In the genomic region with DNA sequence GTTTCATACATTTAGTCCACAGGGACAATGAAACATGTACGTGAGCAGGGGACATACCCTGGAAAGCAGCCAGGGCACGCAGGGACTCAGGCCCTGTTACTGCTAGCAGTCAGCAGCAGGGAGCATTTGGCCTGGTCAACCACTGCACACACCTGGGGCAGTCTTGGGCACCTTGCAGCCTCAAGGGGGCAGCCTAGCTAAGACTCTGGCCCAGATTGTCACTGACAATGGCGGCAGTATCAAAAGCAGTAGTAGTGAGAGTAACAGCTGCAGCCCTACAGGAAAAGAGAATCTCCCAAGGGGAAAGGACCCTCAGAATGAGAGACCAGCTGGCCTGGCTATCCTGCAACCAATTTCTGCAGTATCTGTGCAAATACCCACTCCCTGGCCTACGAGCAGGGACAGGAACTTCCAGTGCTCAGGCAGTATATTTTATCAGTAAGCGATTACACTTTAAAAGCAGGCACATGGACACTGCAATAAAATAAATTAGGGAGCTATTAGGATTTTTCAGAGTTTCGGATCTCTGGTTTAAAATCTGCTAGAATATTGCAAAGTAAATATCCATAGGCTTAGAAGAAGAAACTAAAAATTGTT, we compare ENCODE assay signal across 1 cellular context.
TF ChIP-seq lines count a peak whose summit lies in the region.

No MANE protein-coding gene starts in this region.

TF ChIP-seq in HepG2, 621 proteins besides CTCF, POLR2A, EP300 and RAD21 (continued from another document):
- TF ChIP-seq, protein P1, sequence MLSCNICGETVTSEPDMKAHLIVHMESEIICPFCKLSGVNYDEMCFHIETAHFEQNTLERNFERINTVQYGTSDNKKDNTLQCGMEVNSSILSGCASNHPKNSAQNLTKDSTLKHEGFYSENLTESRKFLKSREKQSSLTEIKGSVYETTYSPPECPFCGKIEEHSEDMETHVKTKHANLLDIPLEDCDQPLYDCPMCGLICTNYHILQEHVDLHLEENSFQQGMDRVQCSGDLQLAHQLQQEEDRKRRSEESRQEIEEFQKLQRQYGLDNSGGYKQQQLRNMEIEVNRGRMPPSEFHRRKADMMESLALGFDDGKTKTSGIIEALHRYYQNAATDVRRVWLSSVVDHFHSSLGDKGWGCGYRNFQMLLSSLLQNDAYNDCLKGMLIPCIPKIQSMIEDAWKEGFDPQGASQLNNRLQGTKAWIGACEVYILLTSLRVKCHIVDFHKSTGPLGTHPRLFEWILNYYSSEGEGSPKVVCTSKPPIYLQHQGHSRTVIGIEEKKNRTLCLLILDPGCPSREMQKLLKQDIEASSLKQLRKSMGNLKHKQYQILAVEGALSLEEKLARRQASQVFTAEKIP (CRISPR knock-in tag; IDR thresholded peaks at IDR 0.05; ENCODE audit: borderline replicate concordance): no peak
- TF ChIP-seq, protein P2, sequence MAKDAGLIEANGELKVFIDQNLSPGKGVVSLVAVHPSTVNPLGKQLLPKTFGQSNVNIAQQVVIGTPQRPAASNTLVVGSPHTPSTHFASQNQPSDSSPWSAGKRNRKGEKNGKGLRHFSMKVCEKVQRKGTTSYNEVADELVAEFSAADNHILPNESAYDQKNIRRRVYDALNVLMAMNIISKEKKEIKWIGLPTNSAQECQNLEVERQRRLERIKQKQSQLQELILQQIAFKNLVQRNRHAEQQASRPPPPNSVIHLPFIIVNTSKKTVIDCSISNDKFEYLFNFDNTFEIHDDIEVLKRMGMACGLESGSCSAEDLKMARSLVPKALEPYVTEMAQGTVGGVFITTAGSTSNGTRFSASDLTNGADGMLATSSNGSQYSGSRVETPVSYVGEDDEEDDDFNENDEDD (CRISPR knock-in tag; IDR thresholded peaks at IDR 0.05; ENCODE audit: borderline replicate concordance): no peak
- TF ChIP-seq, protein P3, sequence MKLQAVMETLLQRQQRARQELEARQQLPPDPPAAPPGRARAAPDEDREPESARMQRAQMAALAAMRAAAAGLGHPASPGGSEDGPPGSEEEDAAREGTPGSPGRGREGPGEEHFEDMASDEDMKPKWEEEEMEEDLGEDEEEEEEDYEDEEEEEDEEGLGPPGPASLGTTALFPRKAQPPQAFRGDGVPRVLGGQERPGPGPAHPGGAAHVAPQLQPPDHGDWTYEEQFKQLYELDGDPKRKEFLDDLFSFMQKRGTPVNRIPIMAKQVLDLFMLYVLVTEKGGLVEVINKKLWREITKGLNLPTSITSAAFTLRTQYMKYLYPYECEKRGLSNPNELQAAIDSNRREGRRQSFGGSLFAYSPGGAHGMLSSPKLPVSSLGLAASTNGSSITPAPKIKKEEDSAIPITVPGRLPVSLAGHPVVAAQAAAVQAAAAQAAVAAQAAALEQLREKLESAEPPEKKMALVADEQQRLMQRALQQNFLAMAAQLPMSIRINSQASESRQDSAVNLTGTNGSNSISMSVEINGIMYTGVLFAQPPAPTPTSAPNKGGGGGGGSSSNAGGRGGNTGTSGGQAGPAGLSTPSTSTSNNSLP (IDR thresholded peaks at IDR 0.05; ENCODE audit: low read depth, low read length): peak; percentile 39; the same call in 1 of the 2 replicates
- TF ChIP-seq SRY (CRISPR knock-in tag; IDR thresholded peaks at IDR 0.05) (no peak), TEAD2 (CRISPR knock-in tag; IDR thresholded peaks at IDR 0.05) (no peak), SMC3 (IDR thresholded peaks at IDR 0.05; ENCODE audit: low read length) (peak; percentile 84), ZNF331 (CRISPR knock-in tag; IDR thresholded peaks at IDR 0.05) (0 out of 2 replicates have a peak, but pooled peaks have one; percentile 15), ZNF143 (CRISPR knock-in tag; IDR thresholded peaks at IDR 0.05) (no peak), SIN3B (IDR thresholded peaks at IDR 0.05; ENCODE audit: low read length) (no peak), ZNF737 (CRISPR knock-in tag; IDR thresholded peaks at IDR 0.05; ENCODE audit: borderline replicate concordance) (no peak), STAG1 (CRISPR knock-in tag; IDR thresholded peaks at IDR 0.05) (peak; percentile 71), TMF1 (CRISPR knock-in tag; IDR thresholded peaks at IDR 0.05; ENCODE audit: low read depth) (no peak), YY1 (IDR thresholded peaks at IDR 0.05; ENCODE audit: insufficient read depth, insufficient replicate concordance, low read depth, low read length) (peak; percentile 87), ZNF253 (CRISPR knock-in tag; IDR thresholded peaks at IDR 0.05; ENCODE audit: borderline replicate concordance) (no peak), SALL1 (CRISPR knock-in tag; IDR thresholded peaks at IDR 0.05) (peak; percentile 32; the same call in 1 of the 2 replicates)
- TF ChIP-seq, protein P4, sequence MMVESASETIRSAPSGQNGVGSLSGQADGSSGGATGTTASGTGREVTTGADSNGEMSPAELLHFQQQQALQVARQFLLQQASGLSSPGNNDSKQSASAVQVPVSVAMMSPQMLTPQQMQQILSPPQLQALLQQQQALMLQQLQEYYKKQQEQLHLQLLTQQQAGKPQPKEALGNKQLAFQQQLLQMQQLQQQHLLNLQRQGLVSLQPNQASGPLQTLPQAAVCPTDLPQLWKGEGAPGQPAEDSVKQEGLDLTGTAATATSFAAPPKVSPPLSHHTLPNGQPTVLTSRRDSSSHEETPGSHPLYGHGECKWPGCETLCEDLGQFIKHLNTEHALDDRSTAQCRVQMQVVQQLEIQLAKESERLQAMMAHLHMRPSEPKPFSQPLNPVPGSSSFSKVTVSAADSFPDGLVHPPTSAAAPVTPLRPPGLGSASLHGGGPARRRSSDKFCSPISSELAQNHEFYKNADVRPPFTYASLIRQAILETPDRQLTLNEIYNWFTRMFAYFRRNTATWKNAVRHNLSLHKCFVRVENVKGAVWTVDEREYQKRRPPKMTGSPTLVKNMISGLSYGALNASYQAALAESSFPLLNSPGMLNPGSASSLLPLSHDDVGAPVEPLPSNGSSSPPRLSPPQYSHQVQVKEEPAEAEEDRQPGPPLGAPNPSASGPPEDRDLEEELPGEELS (CRISPR knock-in tag; IDR thresholded peaks at IDR 0.05): no peak
